In genomic region chr6:134454794-134455193, GRCh38 we compare ENCODE assay signal across 16 cellular contexts.
"Had no signal": no experiment of that assay in that cellular context is flagged by ENCODE, and none has a peak within 500 bp of the region (broad histone marks: within the 10 kb centered on the region; RNA-seq: fewer than 3 reads in every experiment).

No MANE protein-coding gene starts in this region.

- DNase-seq: activated B cell treated with CpG ODN at 0.5 μM for 24 hours; activated CD4-positive, alpha-beta T cell treated with anti-CD3 and anti-CD28 coated beads, Interleukin-2, amount 10 ng/mL, durations not matched to agents 24 days and 14 days; activated naive CD4-positive, alpha-beta T cell; activated naive CD8-positive, alpha-beta T cell treated with anti-CD3 and anti-CD28 coated beads, Interleukin-2, amount 50 U/mL, for 24 hours; aorta; dermis blood vessel endothelial cell; glutamatergic neuron; hypothalamus; kidney; left ventricle myocardium superior; sigmoid colon; stimulated activated CD4-positive, alpha-beta T cell treated with anti-CD3 and anti-CD28 coated beads, Interleukin-12 subunit alpha, Interleukin-12 subunit beta, amount 100 ng/mL, for 4 hours; stimulated activated CD4-positive, alpha-beta T cell treated with anti-CD3 and anti-CD28 coated beads, Interleukin-2, amount 100 ng/mL, for 24 hours; T-helper 2 cell; thyroid gland had no signal

- H3K36me3 Mint-ChIP-seq: stimulated activated effector memory CD8-positive, alpha-beta T cell treated with anti-CD3 and anti-CD28 coated beads, Interleukin-12 subunit alpha, Interleukin-12 subunit beta, amount 100 ng/mL, for 72 hours had no signal

- H3K9me3 Mint-ChIP-seq: activated B cell treated with CpG ODN at 0.5 μM for 24 hours; activated CD4-positive, alpha-beta T cell treated with anti-CD3 and anti-CD28 coated beads, Interleukin-2, amount 10 ng/mL, durations not matched to agents 24 days and 14 days; activated naive CD8-positive, alpha-beta T cell treated with anti-CD3 and anti-CD28 coated beads, Interleukin-2, amount 50 U/mL, for 24 hours; stimulated activated effector memory CD8-positive, alpha-beta T cell treated with anti-CD3 and anti-CD28 coated beads, Interleukin-12 subunit alpha, Interleukin-12 subunit beta, amount 100 ng/mL, for 72 hours had no signal

- H3K4me1 ChIP-seq: sigmoid colon had no signal

- H3K27me3 ChIP-seq: sigmoid colon, thyroid gland had no signal

- H3K36me3 ChIP-seq: sigmoid colon, thyroid gland had no signal

- H3K4me3 ChIP-seq: sigmoid colon, thyroid gland had no signal

- H3K4me1 Mint-ChIP-seq: activated B cell treated with CpG ODN at 0.5 μM for 24 hours; activated naive CD8-positive, alpha-beta T cell treated with anti-CD3 and anti-CD28 coated beads, Interleukin-2, amount 50 U/mL, for 24 hours; stimulated activated effector memory CD8-positive, alpha-beta T cell treated with anti-CD3 and anti-CD28 coated beads, Interleukin-12 subunit alpha, Interleukin-12 subunit beta, amount 100 ng/mL, for 72 hours had no signal

- H3K4me3 Mint-ChIP-seq: activated B cell treated with CpG ODN at 0.5 μM for 24 hours; activated CD4-positive, alpha-beta T cell treated with anti-CD3 and anti-CD28 coated beads, Interleukin-2, amount 10 ng/mL, durations not matched to agents 24 days and 14 days; activated naive CD8-positive, alpha-beta T cell treated with anti-CD3 and anti-CD28 coated beads, Interleukin-2, amount 50 U/mL, for 24 hours; stimulated activated effector memory CD8-positive, alpha-beta T cell treated with anti-CD3 and anti-CD28 coated beads, Interleukin-12 subunit alpha, Interleukin-12 subunit beta, amount 100 ng/mL, for 72 hours had no signal

- H3K27ac ChIP-seq: sigmoid colon, thyroid gland had no signal

- H3K9me3 ChIP-seq: sigmoid colon, thyroid gland had no signal

- H3K27me3 Mint-ChIP-seq: activated B cell treated with CpG ODN at 0.5 μM for 24 hours; activated CD4-positive, alpha-beta T cell treated with anti-CD3 and anti-CD28 coated beads, Interleukin-2, amount 10 ng/mL, durations not matched to agents 24 days and 14 days; activated naive CD8-positive, alpha-beta T cell treated with anti-CD3 and anti-CD28 coated beads, Interleukin-2, amount 50 U/mL, for 24 hours had no signal

- H3K27ac Mint-ChIP-seq: activated B cell treated with CpG ODN at 0.5 μM for 24 hours; activated CD4-positive, alpha-beta T cell treated with anti-CD3 and anti-CD28 coated beads, Interleukin-2, amount 10 ng/mL, durations not matched to agents 24 days and 14 days; activated naive CD8-positive, alpha-beta T cell treated with anti-CD3 and anti-CD28 coated beads, Interleukin-2, amount 50 U/mL, for 24 hours; stimulated activated effector memory CD8-positive, alpha-beta T cell treated with anti-CD3 and anti-CD28 coated beads, Interleukin-12 subunit alpha, Interleukin-12 subunit beta, amount 100 ng/mL, for 72 hours had no signal
